Comparison of ENCODE assay signal across 16 cellular contexts in genomic region chr12:105102673-105103072, GRCh38. TPM values are rescaled to one million over a fixed set of nuclear protein-coding genes. Genes with fewer than 3 reads are reported as not detected.
A peak's percentile ranks its signal among the peaks of the same experiment; 100 is the strongest.
DNase-seq lines count a peak whose midpoint lies in the region; TF ChIP-seq lines count a peak whose summit lies in the region.
"Had no signal": no experiment of that assay in that cellular context is flagged by ENCODE, and none has a peak within 500 bp of the region (broad histone marks: within the 10 kb centered on the region; RNA-seq: fewer than 3 reads in every experiment).

No MANE protein-coding gene starts in this region.

- H3K4me3 Mint-ChIP-seq in Caco-2 (ENCODE audit: unreplicated experiment) = no peak overlapping the region
- H3K4me3 Mint-ChIP-seq: B cell; CD4-positive, CD25-positive, alpha-beta regulatory T cell; CD8-positive, alpha-beta T cell had no signal

- H3K27ac ChIP-seq in HEK293 (ENCODE audit: extremely low read depth, low read depth, low read length) (no peak overlapping the region), smooth muscle cell (ENCODE audit: low read depth) (peak overlapping the region; percentile 30)
- H3K27ac ChIP-seq: 22Rv1, BLaER1, C4-2B had no signal

- DNase-seq in NCI-H82 (lab: John Stamatoyannopoulos, UW) = peak; percentile 31
- DNase-seq in NCI-H82 treated with DMSO at 0.1 percent for 48 hours (lab: John Stamatoyannopoulos, UW; ENCODE audit: unreplicated experiment) = no peak
- DNase-seq in smooth muscle cell (lab: John Stamatoyannopoulos, UW; ENCODE audit: unreplicated experiment) = no peak
- no peak for DNase-seq in Caco-2
- no peak for DNase-seq in NCI-H1048 (lab: John Stamatoyannopoulos, UW)
- DNase-seq: CD4-positive, CD25-positive, alpha-beta regulatory T cell; CD8-positive, alpha-beta T cell; DMS 273 treated with DMSO at 0.1 percent for 48 hours; DND-41; GOT3 had no signal

- no peak overlapping the region for H3K27ac Mint-ChIP-seq in Caco-2 (ENCODE audit: unreplicated experiment)
- H3K27ac Mint-ChIP-seq: B cell; CD4-positive, CD25-positive, alpha-beta regulatory T cell; CD8-positive, alpha-beta T cell had no signal

- H3K4me1 ChIP-seq in HEK293 (ENCODE audit: control insufficient read depth, insufficient read depth, low read length) (peaks cover 6% of the 10 kb centered on the region; the same call in 1 of the 2 replicates), smooth muscle cell (ENCODE audit: low read depth) (peaks cover 5% of the 10 kb centered on the region), Caco-2 (peaks cover 8% of the 10 kb centered on the region; the same call in 1 of the 2 replicates)

- H2AFZ ChIP-seq in smooth muscle cell (ENCODE audit: low read depth) = peak overlapping the region; percentile 43

- peaks cover 2% of the 10 kb centered on the region for H3F3A ChIP-seq in smooth muscle cell (ENCODE audit: low read depth)

- H3K4me3 ChIP-seq in HEK293 (ENCODE audit: low read depth, low read length) (no peak overlapping the region), smooth muscle cell (no peak overlapping the region), Caco-2 (ENCODE audit: low read depth, low read length) (no peak overlapping the region)
- H3K4me3 ChIP-seq: BLaER1, HAP-1 had no signal

- H3K27me3 ChIP-seq in smooth muscle cell (ENCODE audit: low read depth) (no peaks in the 10 kb centered on the region), Caco-2 (replicated peaks; ENCODE audit: control insufficient read depth, insufficient read depth, low read length) (no peaks in the 10 kb centered on the region)
- H3K27me3 ChIP-seq: BLaER1 had no signal

- POLR2A ChIA-PET in HEK293 (lab: Yijun Ruan, JAX) = interaction anchor here (0.6 to 1.1 kb wide), 3 partner anchors 168 to 1173 kb away, joined by 3 to 5 read pairs (median 5); partner anchors contain the start of gene HSP90B1
- POLR2A ChIA-PET in Caco-2 (lab: Charles Lee) = no interaction called here

- TF ChIP-seq CTCF in HEK293 (tag by site-specific recombination; IDR thresholded peaks at IDR 0.05) (no peak), smooth muscle cell (IDR thresholded peaks at IDR 0.05; ENCODE audit: borderline replicate concordance, insufficient read depth, poor library complexity, severe bottlenecking) (no peak), Caco-2 (IDR thresholded peaks at IDR 0.05; ENCODE audit: insufficient read depth in 1 of 2, low read depth in 1 of 2, low read length in 1 of 2, severe bottlenecking in 1 of 2, unreplicated experiment in 1 of 2) (no peak)

- CTCF ChIA-PET in HEK293 (lab: Yijun Ruan, JAX) = interaction anchor here (0.6 to 1.4 kb wide), 3 partner anchors 46 to 721 kb away, joined by 3 to 5 read pairs (median 3); no protein-coding TSS in a partner anchor
- CTCF ChIA-PET in Caco-2 (lab: Charles Lee) = no interaction called here

- no peaks in the 10 kb centered on the region for H3K9me3 ChIP-seq in HEK293 (ENCODE audit: control insufficient read depth, insufficient read depth, low read depth, low read length)
- H3K9me3 ChIP-seq in smooth muscle cell (replicated peaks; ENCODE audit: low read depth) = no peaks in the 10 kb centered on the region
- 0 out of 2 replicates have a peak, but pooled peaks cover 4% of the 10 kb centered on the region for H3K9me3 ChIP-seq in Caco-2
- H3K9me3 ChIP-seq: HAP-1 had no signal

- intact Hi-C loops in Caco-2 (cut with micrococcal nuclease; ENCODE audit: unreplicated experiment) = loop anchor here (10.0 kb wide), 1 partner anchor 232 kb away; the partner anchor contains the start of gene C12orf75

- H3K27me3 Mint-ChIP-seq in Caco-2 (ENCODE audit: insufficient read depth, unreplicated experiment) = no peaks in the 10 kb centered on the region

- no peaks in the 10 kb centered on the region for H3K79me2 ChIP-seq in smooth muscle cell (ENCODE audit: low read depth)

- H3K9me3 Mint-ChIP-seq in Caco-2 (ENCODE audit: unreplicated experiment) = peaks cover 21% of the 10 kb centered on the region

- H3K36me3 ChIP-seq in HEK293 (ENCODE audit: control insufficient read depth in 2 of 2, insufficient read depth in 1 of 2, low read length in 2 of 2) (no peaks in the 10 kb centered on the region), smooth muscle cell (ENCODE audit: low read depth) (no peaks in the 10 kb centered on the region), Caco-2 (ENCODE audit: control insufficient read depth, insufficient read depth, low read length) (no peaks in the 10 kb centered on the region)
- H3K36me3 ChIP-seq: BLaER1, HAP-1 had no signal

- no peak overlapping the region for H3K4me2 ChIP-seq in smooth muscle cell
- H3K4me2 ChIP-seq: BLaER1 had no signal

- BruUV-seq in Caco-2 (replicated peaks; lab: Mats Ljungman, UMichigan) = no TSS peak

- peaks cover 20% of the 10 kb centered on the region for H3K4me1 Mint-ChIP-seq in Caco-2 (ENCODE audit: low read depth, unreplicated experiment)

- H3K36me3 Mint-ChIP-seq in Caco-2 (ENCODE audit: insufficient read depth, unreplicated experiment) = peaks cover 12% of the 10 kb centered on the region

- H4K20me1 ChIP-seq in smooth muscle cell (ENCODE audit: low read depth) = no peaks in the 10 kb centered on the region
- H4K20me1 ChIP-seq: BLaER1 had no signal

- no peak overlapping the region for H3K9ac ChIP-seq in smooth muscle cell (ENCODE audit: low read depth)
- H3K9ac ChIP-seq: BLaER1 had no signal

TF ChIP-seq in HEK293, 187 proteins besides CTCF, POLR2A, EP300 and RAD21:
- 0 out of 2 replicates have a peak, but pooled peaks have one; percentile 15 for TF ChIP-seq PRDM6 (tag by site-specific recombination; IDR thresholded peaks at IDR 0.05)
- no peak for TF ChIP-seq ZNF211 (tag by site-specific recombination; IDR thresholded peaks at IDR 0.05; ENCODE audit: low read depth)
- peak; percentile 86 for TF ChIP-seq ATF2 (tag by site-specific recombination; IDR thresholded peaks at IDR 0.05; ENCODE audit: low read depth)
- TF ChIP-seq ZNF76 (tag by site-specific recombination; IDR thresholded peaks at IDR 0.05; ENCODE audit: borderline replicate concordance, low read depth) = no peak
- TF ChIP-seq ZBTB17 (tag by site-specific recombination; IDR thresholded peaks at IDR 0.05) = 0 out of 2 replicates have a peak, but pooled peaks have one; percentile 13
- TF ChIP-seq ZFP3 (tag by site-specific recombination; IDR thresholded peaks at IDR 0.05; ENCODE audit: low read depth) = no peak
- TF ChIP-seq ZNF175 (tag by site-specific recombination; IDR thresholded peaks at IDR 0.05) = no peak
- no peak for TF ChIP-seq ZNF391 (tag by site-specific recombination; IDR thresholded peaks at IDR 0.05; ENCODE audit: borderline replicate concordance, low read depth)

RNA-seq across cellular contexts. Expression of gene WASHC4, which starts 4.9 kb away (rescaled TPM):
- total RNA-seq in smooth muscle cell = 76.1 and 95.9 TPM in 2 replicates
- polyA plus RNA-seq in smooth muscle cell = 26.9 and 36.1 TPM in 2 replicates
- total RNA-seq in Caco-2 (2022) = 41.0 and 43.5 TPM in 2 replicates

RNA-seq across cellular contexts. Expression of gene ALDH1L2, which starts 18.4 kb away (rescaled TPM):
- total RNA-seq in smooth muscle cell (28.1 and 34.5 TPM in 2 replicates), Caco-2 (2022) (20.3 and 26.1 TPM in 2 replicates)
- polyA plus RNA-seq in smooth muscle cell = 14.8 and 25.3 TPM in 2 replicates
- total RNA-seq: CD4-positive, CD25-positive, alpha-beta regulatory T cell; CD8-positive, alpha-beta T cell had no signal
- polyA plus RNA-seq: CD4-positive, CD25-positive, alpha-beta regulatory T cell had no signal
